9 cellular contexts compared by ENCODE assay signal in the genomic region with DNA sequence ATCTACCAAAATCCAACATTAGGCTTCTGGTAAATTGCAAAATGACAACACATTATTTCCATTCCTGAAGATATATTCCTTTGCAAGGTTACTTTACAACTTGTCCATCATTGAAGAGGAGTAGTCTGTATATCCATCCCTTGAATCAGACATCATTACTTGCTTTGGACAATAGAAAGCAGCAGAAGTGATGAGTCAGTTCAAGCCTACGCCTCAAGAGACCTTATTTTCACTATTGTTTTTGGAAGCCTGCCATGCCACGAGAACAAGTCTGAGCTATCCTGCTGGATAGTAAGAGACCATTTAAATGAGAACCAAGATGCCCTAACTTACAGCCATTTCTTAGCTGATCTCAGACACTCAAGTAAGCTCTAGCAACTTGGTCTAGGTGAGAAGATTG.
A peak's percentile ranks its signal among the peaks of the same experiment; 100 is the strongest.
DNase-seq lines count a peak whose midpoint lies in the region; ATAC-seq and TF ChIP-seq lines count a peak whose summit lies in the region.
"Had no signal": no experiment of that assay in that cellular context is flagged by ENCODE, and none has a peak within 500 bp of the region (broad histone marks: within the 10 kb centered on the region; RNA-seq: fewer than 3 reads in every experiment).

No MANE protein-coding gene starts in this region.

- H3K36me3 ChIP-seq in BE2C = no peaks in the 10 kb centered on the region

- no peaks in the 10 kb centered on the region for H3K27me3 ChIP-seq in BE2C

- no peak overlapping the region for H3K4me3 ChIP-seq in fibroblast of villous mesenchyme (ENCODE audit: low read depth, low read length)
- no peak overlapping the region for H3K4me3 ChIP-seq in BE2C (ENCODE audit: low read depth, low read length)

- no peak for TF ChIP-seq CTCF in fibroblast of villous mesenchyme (IDR thresholded peaks at IDR 0.05; ENCODE audit: insufficient read depth, low read depth, low read length)
- TF ChIP-seq CTCF in BE2C (IDR thresholded peaks at IDR 0.05; ENCODE audit: low read depth, low read length) = no peak

- H3K9me3 ChIP-seq in BE2C = no peaks in the 10 kb centered on the region

- peak; percentile 96 for ATAC-seq in HG02610 (IDR thresholded peaks at IDR 0.05; ENCODE audit: unreplicated experiment)

- peak; percentile 82 for DNase-seq in EL
- DNase-seq in NCI-H226 = peak; percentile 91
- DNase-seq in fibroblast of villous mesenchyme (ENCODE audit: low read depth) = peak; percentile 30
- no peak for DNase-seq in putamen (ENCODE audit: low spot score)
- no peak for DNase-seq in BE2C
- no peak for DNase-seq in epidermal melanocyte (ENCODE audit: insufficient read length, low spot score)
- no peak for DNase-seq in NCI-H146 treated with DMSO at 0.1 percent for 48 hours (lab: John Stamatoyannopoulos, UW; ENCODE audit: unreplicated experiment)
- DNase-seq: activated CD4-positive, alpha-beta T cell treated with anti-CD3 and anti-CD28 coated beads for 1 hour had no signal

- H3K4me1 ChIP-seq in BE2C = no peaks in the 10 kb centered on the region

Comparison
In these comparisons a context has a peak if more than half of its experiments do, and no peak if none do; other contexts are left out.
1. DNase-seq: peak in EL (single experiment), NCI-H226 (single experiment) and fibroblast of villous mesenchyme (single experiment); none in putamen (single experiment), BE2C (single experiment), epidermal melanocyte (single experiment) and NCI-H146 treated with DMSO at 0.1 percent for 48 hours (single experiment).